8 cellular contexts compared by ENCODE assay signal in genomic region chr14:50039734-50040400, GRCh38.
DNase-seq lines count a peak whose midpoint lies in the region; ATAC-seq and TF ChIP-seq lines count a peak whose summit lies in the region.

No MANE protein-coding gene starts in this region.

- peaks cover 33% of the 10 kb centered on the region for H3K4me1 Mint-ChIP-seq in activated T-helper 17 cell treated with anti-CD3 and anti-CD28 coated beads, Interleukin-2, amount 50 U/mL, for 72 hours

- no peaks in the 10 kb centered on the region for H3K27me3 Mint-ChIP-seq in activated T-helper 17 cell treated with anti-CD3 and anti-CD28 coated beads, Interleukin-2, amount 50 U/mL, for 72 hours

- no peak for TF ChIP-seq CTCF in left lung (IDR thresholded peaks at IDR 0.05)

- H3K27ac Mint-ChIP-seq in activated T-helper 17 cell treated with anti-CD3 and anti-CD28 coated beads, Interleukin-2, amount 50 U/mL, for 72 hours = peak overlapping the region; percentile 99

- H3K36me3 ChIP-seq in left lung (no peaks in the 10 kb centered on the region), aorta (ENCODE audit: control insufficient read depth in 1 of 2, insufficient read depth in 2 of 2, low read length in 1 of 2) (no peaks in the 10 kb centered on the region)

- no peaks in the 10 kb centered on the region for H3K9me3 ChIP-seq in left lung
- no peaks in the 10 kb centered on the region for H3K9me3 ChIP-seq in aorta (ENCODE audit: control insufficient read depth, low read length)

- H3K4me1 ChIP-seq in left lung = peaks cover 10 to 45% of the 10 kb centered on the region in 2 donors
- H3K4me1 ChIP-seq in aorta (ENCODE audit: control insufficient read depth in 1 of 2, insufficient read depth in 2 of 2, low read length in 2 of 2) = peaks cover 0 to 9% of the 10 kb centered on the region in 2 donors

- H3K27me3 ChIP-seq in left lung (no peaks in the 10 kb centered on the region), aorta (ENCODE audit: control insufficient read depth in 1 of 2, insufficient read depth in 2 of 2, low read length in 1 of 2) (no peaks in the 10 kb centered on the region)

- DNase-seq in stimulated activated CD4-positive, alpha-beta T cell treated with anti-CD3 and anti-CD28 coated beads, Interleukin-15, amount 100 ng/mL, for 24 hours = peak; percentile 40
- no peak for DNase-seq in stimulated activated CD4-positive, alpha-beta T cell treated with anti-CD3 and anti-CD28 coated beads, Interleukin-4, amount 100 ng/mL, for 1 hour
- peak; percentile 78 to 81 for DNase-seq in left lung
- peak in 1 of 2 donors; percentile 82 for DNase-seq in aorta
- DNase-seq in hypothalamus (lab: John Stamatoyannopoulos, UW) = no peak

- 93 to 94% methylated on average over 9 of the region's 9 CpGs for WGBS in aorta, 2 donors

- H3K27ac ChIP-seq in left lung = peak overlapping the region; percentile 48 to 78
- no peak overlapping the region for H3K27ac ChIP-seq in aorta (ENCODE audit: low read depth in 1 of 2, low read length in 2 of 2)

- peaks cover 65% of the 10 kb centered on the region for H3K36me3 Mint-ChIP-seq in activated T-helper 17 cell treated with anti-CD3 and anti-CD28 coated beads, Interleukin-2, amount 50 U/mL, for 72 hours (ENCODE audit: low read depth)

- no peaks in the 10 kb centered on the region for H3K9me3 Mint-ChIP-seq in activated T-helper 17 cell treated with anti-CD3 and anti-CD28 coated beads, Interleukin-2, amount 50 U/mL, for 72 hours

- ATAC-seq in activated T-helper 17 cell treated with anti-CD3 and anti-CD28 coated beads, Interleukin-2, amount 50 U/mL, for 72 hours (replicated peaks) = peak; percentile 3
- ATAC-seq in left lung (peak; percentile 48), aorta (ENCODE audit: low FRiP score) (peak; percentile 21), GM19351 (IDR thresholded peaks at IDR 0.05; ENCODE audit: unreplicated experiment) (no peak), HG03354 (IDR thresholded peaks at IDR 0.05; ENCODE audit: poor library complexity, severe bottlenecking, unreplicated experiment) (no peak)

- peak overlapping the region; percentile 93 for H3K4me3 Mint-ChIP-seq in activated T-helper 17 cell treated with anti-CD3 and anti-CD28 coated beads, Interleukin-2, amount 50 U/mL, for 72 hours

- intact Hi-C loops in left lung (cut with DNase I) = no loop called here
- intact Hi-C loops in aorta (cut with DNase I) = no loop called here

- H3K4me3 ChIP-seq in left lung (no peak overlapping the region), aorta (ENCODE audit: low read length in 2 of 2) (no peak overlapping the region)

Comparison
In these comparisons a context has a peak if more than half of its experiments do, and no peak if none do; other contexts are left out.
1. DNase-seq: peak in stimulated activated CD4-positive, alpha-beta T cell treated with anti-CD3 and anti-CD28 coated beads, Interleukin-15, amount 100 ng/mL, for 24 hours (single experiment) and left lung (2 of 2); none in stimulated activated CD4-positive, alpha-beta T cell treated with anti-CD3 and anti-CD28 coated beads, Interleukin-4, amount 100 ng/mL, for 1 hour (single experiment) and hypothalamus (0 of 51).
2. ATAC-seq: peak in activated T-helper 17 cell treated with anti-CD3 and anti-CD28 coated beads, Interleukin-2, amount 50 U/mL, for 72 hours (single experiment), left lung (single experiment) and aorta (single experiment); none in GM19351 (single experiment) and HG03354 (single experiment).
3. H3K27ac ChIP-seq: peak in left lung (2 of 2); none in aorta (0 of 2).